Comparison of ENCODE assay signal across 1 cellular context in genomic region chr3:168095611-168096209, GRCh38.
TF ChIP-seq lines count a peak whose summit lies in the region.

Gene GOLIM4, minus strand, starts transcription at chr3:168095924. Its CDS starts 639 bp downstream, at chr3:168095285.

TF ChIP-seq in HepG2, 621 proteins besides CTCF, POLR2A, EP300 and RAD21 (continued from another document and continues in another):
- TF ChIP-seq ZBTB40 (IDR thresholded peaks at IDR 0.05) (no peak), ZBTB40 (CRISPR knock-in tag; IDR thresholded peaks at IDR 0.05) (peak; percentile 76), GPBP1L1 (CRISPR knock-in tag; IDR thresholded peaks at IDR 0.05) (no peak), ZNF33A (CRISPR knock-in tag; IDR thresholded peaks at IDR 0.05; ENCODE audit: borderline replicate concordance) (no peak), MIER2 (CRISPR knock-in tag; IDR thresholded peaks at IDR 0.05) (peak; percentile 8; the same call in 1 of the 2 replicates), FOSL1 (CRISPR knock-in tag; IDR thresholded peaks at IDR 0.05; ENCODE audit: borderline replicate concordance) (peak; percentile 30; the same call in 1 of the 2 replicates), ZNF562 (CRISPR knock-in tag; IDR thresholded peaks at IDR 0.05; ENCODE audit: borderline replicate concordance) (peak; percentile 88; the same call in 1 of the 2 replicates), BATF2 (CRISPR knock-in tag; IDR thresholded peaks at IDR 0.05) (peak; percentile 96), CEBPG (CRISPR knock-in tag; IDR thresholded peaks at IDR 0.05) (no peak), SOX13 (IDR thresholded peaks at IDR 0.05) (no peak), SOX13 (CRISPR knock-in tag; conservative IDR thresholded peaks at IDR 0.05 in 1 of 2, IDR thresholded peaks at IDR 0.05 in 1 of 2) (peak in 1 of 2 experiments; percentile 29; a peak in 2 of 4 replicates), ZC3H4 (CRISPR knock-in tag; IDR thresholded peaks at IDR 0.05; ENCODE audit: borderline replicate concordance) (no peak), ZNF576 (CRISPR knock-in tag; IDR thresholded peaks at IDR 0.05) (no peak), ZKSCAN8 (CRISPR knock-in tag; IDR thresholded peaks at IDR 0.05; ENCODE audit: borderline replicate concordance) (no peak), HOMEZ (CRISPR knock-in tag; IDR thresholded peaks at IDR 0.05; ENCODE audit: low read depth) (peak; percentile 25; the same call in 1 of the 2 replicates), RFXANK (CRISPR knock-in tag; IDR thresholded peaks at IDR 0.05) (no peak), FOXJ3 (CRISPR knock-in tag; IDR thresholded peaks at IDR 0.05; ENCODE audit: borderline replicate concordance) (0 out of 2 replicates have a peak, but pooled peaks have one; percentile 50), ZNF780A (CRISPR knock-in tag; IDR thresholded peaks at IDR 0.05) (peak; percentile 95), ZNF644 (CRISPR knock-in tag; IDR thresholded peaks at IDR 0.05; ENCODE audit: low read depth) (no peak), THRA (CRISPR knock-in tag; IDR thresholded peaks at IDR 0.05; ENCODE audit: borderline replicate concordance) (peak; percentile 6; the same call in 1 of the 2 replicates), ZNF232 (CRISPR knock-in tag; IDR thresholded peaks at IDR 0.05; ENCODE audit: borderline replicate concordance) (peak; percentile 45; the same call in 1 of the 2 replicates), ZNF431 (CRISPR knock-in tag; IDR thresholded peaks at IDR 0.05; ENCODE audit: borderline replicate concordance, low read depth) (peak; percentile 87; the same call in 1 of the 2 replicates), RXRB (CRISPR knock-in tag; IDR thresholded peaks at IDR 0.05; ENCODE audit: borderline replicate concordance) (peak; percentile 40; the same call in 1 of the 2 replicates), KDM2A (CRISPR knock-in tag; IDR thresholded peaks at IDR 0.05; ENCODE audit: borderline replicate concordance, low read depth) (peak; percentile 60), ATF5 (CRISPR knock-in tag; IDR thresholded peaks at IDR 0.05; ENCODE audit: low read depth) (no peak), ZNF788 (CRISPR knock-in tag; IDR thresholded peaks at IDR 0.05; ENCODE audit: borderline replicate concordance) (peak; percentile 30; the same call in 1 of the 2 replicates), ZNF235 (CRISPR knock-in tag; IDR thresholded peaks at IDR 0.05; ENCODE audit: borderline replicate concordance) (no peak), GFI1 (CRISPR knock-in tag; IDR thresholded peaks at IDR 0.05; ENCODE audit: borderline replicate concordance) (no peak), CENPX (CRISPR knock-in tag; IDR thresholded peaks at IDR 0.05) (no peak), ZEB1 (IDR thresholded peaks at IDR 0.05; ENCODE audit: insufficient replicate concordance, low read depth) (no peak), ZNF44 (CRISPR knock-in tag; IDR thresholded peaks at IDR 0.05) (no peak), ZNF354B (CRISPR knock-in tag; IDR thresholded peaks at IDR 0.05) (no peak), CREB1 (IDR thresholded peaks at IDR 0.05) (peak; percentile 73), CREB1 (CRISPR knock-in tag; IDR thresholded peaks at IDR 0.05) (peak; percentile 79), GTF3A (CRISPR knock-in tag; conservative IDR thresholded peaks at IDR 0.05) (no peak), CENPT (CRISPR knock-in tag; IDR thresholded peaks at IDR 0.05; ENCODE audit: low read depth) (no peak), PAX8 (CRISPR knock-in tag; IDR thresholded peaks at IDR 0.05; ENCODE audit: borderline replicate concordance) (no peak), ZNF615 (CRISPR knock-in tag; IDR thresholded peaks at IDR 0.05; ENCODE audit: borderline replicate concordance) (no peak), NBN (conservative IDR thresholded peaks at IDR 0.05) (no peak), ZNF841 (CRISPR knock-in tag; IDR thresholded peaks at IDR 0.05; ENCODE audit: borderline replicate concordance) (peak; percentile 93), MIER3 (CRISPR knock-in tag; IDR thresholded peaks at IDR 0.05; ENCODE audit: borderline replicate concordance) (peak; percentile 74; the same call in 1 of the 2 replicates), SMC3 (IDR thresholded peaks at IDR 0.05; ENCODE audit: low read length) (no peak), ZNF296 (CRISPR knock-in tag; conservative IDR thresholded peaks at IDR 0.05) (no peak), ATM (IDR thresholded peaks at IDR 0.05; ENCODE audit: borderline replicate concordance) (no peak), GATAD1 (CRISPR knock-in tag; IDR thresholded peaks at IDR 0.05) (peak; percentile 50), NFATC3 (CRISPR knock-in tag; IDR thresholded peaks at IDR 0.05) (peak; percentile 28; the same call in 1 of the 2 replicates), ZMYM3 (CRISPR knock-in tag; IDR thresholded peaks at IDR 0.05) (0 out of 2 replicates have a peak, but pooled peaks have one; percentile 12), ZBTB7B (CRISPR knock-in tag; IDR thresholded peaks at IDR 0.05) (peak; percentile 68), MAZ (IDR thresholded peaks at IDR 0.05; ENCODE audit: borderline replicate concordance, low read depth, low read length) (peak; percentile 54; the same call in 1 of the 2 replicates), MAZ (CRISPR knock-in tag; IDR thresholded peaks at IDR 0.05; ENCODE audit: low read depth) (peak; percentile 83), CREBL2 (CRISPR knock-in tag; IDR thresholded peaks at IDR 0.05; ENCODE audit: borderline replicate concordance) (peak; percentile 47; the same call in 1 of the 2 replicates), NR2C2 (CRISPR knock-in tag; IDR thresholded peaks at IDR 0.05; ENCODE audit: borderline replicate concordance) (no peak), HNF1B (CRISPR knock-in tag; IDR thresholded peaks at IDR 0.05) (peak; percentile 69; the same call in 1 of the 2 replicates), ZNF121 (CRISPR knock-in tag; IDR thresholded peaks at IDR 0.05) (no peak; the same call in 1 of the 2 replicates), ZSCAN9 (CRISPR knock-in tag; IDR thresholded peaks at IDR 0.05; ENCODE audit: borderline replicate concordance) (peak; percentile 42; the same call in 1 of the 2 replicates)
